In genomic region chr6:142372348-142372747, GRCh38 we compare ENCODE assay signal across 14 cellular contexts.
DNase-seq lines count a peak whose midpoint lies in the region; ATAC-seq and TF ChIP-seq lines count a peak whose summit lies in the region.
"Had no signal": no experiment of that assay in that cellular context is flagged by ENCODE, and none has a peak within 500 bp of the region (broad histone marks: within the 10 kb centered on the region; RNA-seq: fewer than 3 reads in every experiment).

No MANE protein-coding gene starts in this region.

- TF ChIP-seq CTCF in RWPE1 (conservative IDR thresholded peaks at IDR 0.05; ENCODE audit: low read depth) (no peak), fibroblast of pulmonary artery (IDR thresholded peaks at IDR 0.05; ENCODE audit: low read length, missing control alignments) (no peak), MM.1S (IDR thresholded peaks at IDR 0.05; ENCODE audit: low read length) (no peak)
- TF ChIP-seq CTCF in CD8-positive, alpha-beta T cell (IDR thresholded peaks at IDR 0.05): no peak

- ATAC-seq in HG02678 (IDR thresholded peaks at IDR 0.05; ENCODE audit: unreplicated experiment): no peak
- ATAC-seq in CD8-positive, alpha-beta T cell: no peak
- ATAC-seq: sciatic nerve had no signal

- H3K4me1 Mint-ChIP-seq in CD8-positive, alpha-beta T cell (ENCODE audit: low read depth): no peaks in the 10 kb centered on the region
- H3K4me1 Mint-ChIP-seq: CD4-positive, alpha-beta memory T cell had no signal

- no peaks in the 10 kb centered on the region for H3K79me2 ChIP-seq in MM.1S (ENCODE audit: low read length)

- H4K20me1 ChIP-seq in MM.1S (ENCODE audit: insufficient read depth, low read length): no peaks in the 10 kb centered on the region

- H3K9ac ChIP-seq in MM.1S (ENCODE audit: low read length): no peak overlapping the region

- CTCF ChIA-PET in RWPE1 (lab: Yijun Ruan, JAX): no interaction called here
- CTCF ChIA-PET in CD8-positive, alpha-beta T cell (lab: Charles Lee): no interaction called here

- H3K9me2 ChIP-seq in MM.1S (replicated peaks; ENCODE audit: insufficient read depth, low read length): no peaks in the 10 kb centered on the region

- no peak overlapping the region for H2AFZ ChIP-seq in MM.1S (ENCODE audit: low read length)

- H3K27ac ChIP-seq in RWPE1 (no peak overlapping the region), MM.1S (ENCODE audit: low read length) (no peak overlapping the region)
- no peak overlapping the region for H3K27ac ChIP-seq in CD8-positive, alpha-beta T cell (ENCODE audit: low read depth, low read length)
- H3K27ac ChIP-seq: esophagus muscularis mucosa had no signal

- no peaks in the 10 kb centered on the region for H3F3A ChIP-seq in MM.1S (ENCODE audit: insufficient read depth, low read length)

- no peak overlapping the region for H3K4me3 Mint-ChIP-seq in CD8-positive, alpha-beta T cell
- H3K4me3 Mint-ChIP-seq: activated CD4-positive, alpha-beta memory T cell treated with anti-CD3 and anti-CD28 coated beads for 36 hours; CD4-positive, alpha-beta memory T cell had no signal

- H3K36me3 Mint-ChIP-seq in CD8-positive, alpha-beta T cell: no peaks in the 10 kb centered on the region
- H3K36me3 Mint-ChIP-seq: activated CD4-positive, alpha-beta memory T cell treated with anti-CD3 and anti-CD28 coated beads for 36 hours; CD4-positive, alpha-beta memory T cell had no signal

- H3K27ac Mint-ChIP-seq in CD8-positive, alpha-beta T cell: no peak overlapping the region
- H3K27ac Mint-ChIP-seq: activated CD4-positive, alpha-beta memory T cell treated with anti-CD3 and anti-CD28 coated beads for 36 hours; CD4-positive, alpha-beta memory T cell had no signal

- no peaks in the 10 kb centered on the region for H3K9me3 Mint-ChIP-seq in CD8-positive, alpha-beta T cell
- H3K9me3 Mint-ChIP-seq: activated CD4-positive, alpha-beta memory T cell treated with anti-CD3 and anti-CD28 coated beads for 36 hours; CD4-positive, alpha-beta memory T cell had no signal

- no peaks in the 10 kb centered on the region for H3K27me3 Mint-ChIP-seq in CD8-positive, alpha-beta T cell (ENCODE audit: low read depth)

- DNase-seq in HCEC 1CT (peak; percentile 18), RWPE1 (ENCODE audit: low spot score) (peak; percentile 74), fibroblast of pulmonary artery (ENCODE audit: low read depth) (peak; percentile 48), non-pigmented ciliary epithelial cell (ENCODE audit: low read depth) (peak; percentile 59), MM.1S (no peak), T1000 (lab: John Stamatoyannopoulos, UW) (no peak)
- no peak for DNase-seq in CD8-positive, alpha-beta T cell
- DNase-seq: activated CD4-positive, alpha-beta memory T cell treated with anti-CD3 and anti-CD28 coated beads for 36 hours; CD4-positive, alpha-beta memory T cell; central memory CD4-positive, alpha-beta T cell; MV-4-11 had no signal

- no peaks in the 10 kb centered on the region for H3K9me3 ChIP-seq in MM.1S (replicated peaks; ENCODE audit: insufficient read depth, low read length)
- no peaks in the 10 kb centered on the region for H3K9me3 ChIP-seq in CD8-positive, alpha-beta T cell (ENCODE audit: low read length)
- H3K9me3 ChIP-seq: esophagus muscularis mucosa had no signal

- no peaks in the 10 kb centered on the region for H3K4me1 ChIP-seq in MM.1S (ENCODE audit: low read length)
- no peaks in the 10 kb centered on the region for H3K4me1 ChIP-seq in CD8-positive, alpha-beta T cell (ENCODE audit: insufficient read depth, low read length)

- intact Hi-C loops in CD8-positive, alpha-beta T cell (cut with DNase I, micrococcal nuclease): no loop called here

- H3K36me3 ChIP-seq in MM.1S (replicated peaks; ENCODE audit: insufficient read depth, low read length): no peaks in the 10 kb centered on the region
- no peaks in the 10 kb centered on the region for H3K36me3 ChIP-seq in CD8-positive, alpha-beta T cell (ENCODE audit: insufficient read depth, low read length)
- H3K36me3 ChIP-seq: esophagus muscularis mucosa had no signal

- H3K4me3 ChIP-seq in fibroblast of pulmonary artery (replicated peaks; ENCODE audit: low read depth, low read length) (no peak overlapping the region), MM.1S (ENCODE audit: low read length) (no peak overlapping the region)
- no peak overlapping the region for H3K4me3 ChIP-seq in CD8-positive, alpha-beta T cell (ENCODE audit: low read depth, low read length)
- H3K4me3 ChIP-seq: esophagus muscularis mucosa had no signal

- H3K4me2 ChIP-seq in MM.1S (ENCODE audit: low read depth, low read length): no peak overlapping the region

- POLR2A ChIA-PET in RWPE1 (lab: Yijun Ruan, JAX; ENCODE audit: low non-redundant PET): no interaction called here
- POLR2A ChIA-PET in CD8-positive, alpha-beta T cell (lab: Charles Lee): no interaction called here

- no peaks in the 10 kb centered on the region for H3K27me3 ChIP-seq in MM.1S (replicated peaks; ENCODE audit: insufficient read depth, low read length)
- H3K27me3 ChIP-seq in CD8-positive, alpha-beta T cell (ENCODE audit: insufficient read depth, low read length): no peaks in the 10 kb centered on the region
- H3K27me3 ChIP-seq: esophagus muscularis mucosa had no signal

Comparison
In these comparisons a context has a peak if more than half of its experiments do, and no peak if none do; other contexts are left out.
1. DNase-seq: peak in HCEC 1CT (single experiment), RWPE1 (single experiment), fibroblast of pulmonary artery (single experiment) and non-pigmented ciliary epithelial cell (single experiment); none in MM.1S (single experiment), T1000 (single experiment) and CD8-positive, alpha-beta T cell (0 of 7).